9 cellular contexts compared by ENCODE assay signal in the genomic region with DNA sequence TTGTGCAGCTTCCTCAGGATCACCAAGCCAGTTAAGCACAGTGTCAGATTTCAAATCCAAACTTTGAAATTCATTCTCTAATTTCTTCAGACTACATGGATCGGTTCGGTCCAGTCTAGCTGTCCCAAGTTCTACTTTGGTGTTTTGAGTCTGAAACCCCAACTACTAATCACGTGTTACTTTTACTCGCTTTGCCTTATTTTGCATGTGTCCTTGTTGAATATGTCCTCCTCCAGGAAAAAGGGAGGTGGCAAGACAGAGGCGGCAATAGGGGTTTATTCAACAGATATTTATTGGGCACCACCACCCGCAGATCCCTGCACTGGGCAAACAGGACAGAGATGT. TPM values are rescaled to one million over a fixed set of nuclear protein-coding genes. Genes with fewer than 3 reads are reported as not detected.
A peak's percentile ranks its signal among the peaks of the same experiment; 100 is the strongest.
DNase-seq lines count a peak whose midpoint lies in the region; ATAC-seq lines count a peak whose summit lies in the region.
"Had no signal": no experiment of that assay in that cellular context is flagged by ENCODE, and none has a peak within 500 bp of the region (broad histone marks: within the 10 kb centered on the region; RNA-seq: fewer than 3 reads in every experiment).

No MANE protein-coding gene starts in this region.

- intact Hi-C loops in CD4-positive, alpha-beta memory T cell (cut with micrococcal nuclease): no loop called here

- no peak for ATAC-seq in effector memory CD8-positive, alpha-beta T cell (replicated peaks)
- no peak for ATAC-seq in GM21423 (IDR thresholded peaks at IDR 0.05; ENCODE audit: unreplicated experiment)
- ATAC-seq in HG03469 (IDR thresholded peaks at IDR 0.05; ENCODE audit: unreplicated experiment): no peak

- peaks cover 0 to 15% (median 9%) of the 10 kb centered on the region in 8 donors for H3K9me3 Mint-ChIP-seq in CD4-positive, alpha-beta memory T cell
- H3K9me3 Mint-ChIP-seq in effector memory CD8-positive, alpha-beta T cell: no peaks in the 10 kb centered on the region

- no peak overlapping the region for H2AFZ ChIP-seq in neuron (ENCODE audit: low read depth, low read length)

- peaks cover 0 to 3% of the 10 kb centered on the region in 2 donors for H3K36me3 Mint-ChIP-seq in CD4-positive, alpha-beta memory T cell
- no peaks in the 10 kb centered on the region for H3K36me3 Mint-ChIP-seq in effector memory CD8-positive, alpha-beta T cell (ENCODE audit: insufficient read depth)

- DNase-seq in CD4-positive, alpha-beta memory T cell: no peak
- DNase-seq in NT2/D1 (ENCODE audit: low read depth, low spot score): no peak
- DNase-seq in effector memory CD8-positive, alpha-beta T cell: no peak
- DNase-seq in D341Med (ENCODE audit: low spot score): no peak
- DNase-seq in stimulated activated naive CD4-positive, alpha-beta T cell (lab: John Stamatoyannopoulos, UW): no peak
- DNase-seq: activated gamma-delta T cell had no signal

- peak overlapping the region; percentile 27 for H3K9ac ChIP-seq in NT2/D1 (ENCODE audit: insufficient read length, low read depth)

- peaks cover 30% of the 10 kb centered on the region for H3K27me3 ChIP-seq in CD4-positive, alpha-beta memory T cell (ENCODE audit: insufficient read depth, low read length)
- H3K27me3 ChIP-seq in NT2/D1 (ENCODE audit: insufficient read depth, insufficient read length) (peaks cover 54% of the 10 kb centered on the region), neuron (ENCODE audit: insufficient read depth, low read length) (peaks cover 79% of the 10 kb centered on the region)

- no peaks in the 10 kb centered on the region for H3K9me3 ChIP-seq in CD4-positive, alpha-beta memory T cell (ENCODE audit: control insufficient read depth in 1 of 2, low read length in 2 of 2)
- H3K9me3 ChIP-seq in NT2/D1 (ENCODE audit: insufficient read depth, low read length) (peaks cover 8% of the 10 kb centered on the region), neuron (ENCODE audit: low read length) (peaks cover 10% of the 10 kb centered on the region)

- no peaks in the 10 kb centered on the region for H3K36me3 ChIP-seq in CD4-positive, alpha-beta memory T cell (ENCODE audit: insufficient read depth, low read length)
- H3K36me3 ChIP-seq in NT2/D1 (ENCODE audit: insufficient read depth, insufficient read length, low read length): peaks cover under 1% of the 10 kb centered on the region
- H3K36me3 ChIP-seq in neuron (ENCODE audit: insufficient read depth, low read length): no peaks in the 10 kb centered on the region

- peaks cover 10% of the 10 kb centered on the region for H3K4me1 ChIP-seq in CD4-positive, alpha-beta memory T cell (ENCODE audit: insufficient read depth, low read length)
- H3K4me1 ChIP-seq in NT2/D1 (ENCODE audit: insufficient read depth, insufficient read length) (peaks cover 7% of the 10 kb centered on the region), neuron (ENCODE audit: insufficient read depth, low read length) (peaks cover 16% of the 10 kb centered on the region)

- H3K4me3 Mint-ChIP-seq in CD4-positive, alpha-beta memory T cell: peak overlapping the region; percentile 45 to 92 (median 76)
- H3K4me3 Mint-ChIP-seq in effector memory CD8-positive, alpha-beta T cell: peak overlapping the region; percentile 60 to 68

- POLR2A ChIA-PET in CD4-positive, alpha-beta memory T cell (lab: Charles Lee; ENCODE audit: partially characterized antibody): no interaction called here

- no peak overlapping the region for H3K27ac ChIP-seq in CD4-positive, alpha-beta memory T cell (ENCODE audit: low read depth, low read length)

- H3K4me1 Mint-ChIP-seq in CD4-positive, alpha-beta memory T cell: peaks cover 5 to 15% (median 10%) of the 10 kb centered on the region in 4 donors
- H3K4me1 Mint-ChIP-seq in effector memory CD8-positive, alpha-beta T cell (ENCODE audit: low read depth in 2 of 2): peaks cover 3 to 4% of the 10 kb centered on the region in 2 donors

- H3K27ac Mint-ChIP-seq in CD4-positive, alpha-beta memory T cell: no peak overlapping the region
- H3K27ac Mint-ChIP-seq in effector memory CD8-positive, alpha-beta T cell: no peak overlapping the region

- H3K4me3 ChIP-seq in CD4-positive, alpha-beta memory T cell (ENCODE audit: low read length in 2 of 2): no peak overlapping the region
- H3K4me3 ChIP-seq in NT2/D1 (ENCODE audit: insufficient read length, low read depth) (peak overlapping the region; percentile 49), neuron (ENCODE audit: low read length) (peak overlapping the region; percentile 40)

- CTCF ChIA-PET in CD4-positive, alpha-beta memory T cell (lab: Charles Lee; ENCODE audit: partially characterized antibody): no interaction called here

- peaks cover 56 to 66% of the 10 kb centered on the region in 2 donors for H3K27me3 Mint-ChIP-seq in CD4-positive, alpha-beta memory T cell
- peaks cover 65 to 80% of the 10 kb centered on the region in 2 donors for H3K27me3 Mint-ChIP-seq in effector memory CD8-positive, alpha-beta T cell

RNA-seq across cellular contexts. Expression of a gene that starts 0.5 kb away (rescaled TPM):
- not detected for total RNA-seq in CD4-positive, alpha-beta memory T cell
- not detected for polyA plus RNA-seq in CD4-positive, alpha-beta memory T cell

RNA-seq across cellular contexts. Expression of a gene that starts 39.1 kb away (rescaled TPM):
- total RNA-seq in CD4-positive, alpha-beta memory T cell: 10 to 100 TPM; 28.7 to 31.2 TPM
- polyA plus RNA-seq in CD4-positive, alpha-beta memory T cell: 10 to 100 TPM in 1 of 2 donors, 1 to 10 TPM in 1; 6.6 to 23.4 TPM

Comparison
In these comparisons a context has a peak if more than half of its experiments do, and no peak if none do; other contexts are left out.
1. H3K4me3 ChIP-seq: peak in NT2/D1 (single experiment) and neuron (single experiment); none in CD4-positive, alpha-beta memory T cell (0 of 2).